ENCODE assay signal across 8 cellular contexts in genomic region chr11:33049565-33050408, GRCh38. TPM values are rescaled to one million over a fixed set of nuclear protein-coding genes. Genes with fewer than 3 reads are reported as not detected.
A peak's percentile ranks its signal among the peaks of the same experiment; 100 is the strongest.
DNase-seq lines count a peak whose midpoint lies in the region; ATAC-seq and TF ChIP-seq lines count a peak whose summit lies in the region.
"Not testable (repeated sequence)": the region's sequence is repeated elsewhere in the genome, so short reads cannot be mapped to it uniquely, and the experiment has no call there.

No MANE protein-coding gene starts in this region.

- H3K36me3 Mint-ChIP-seq in endodermal cell (ENCODE audit: low read depth), result peaks cover 64% of the 10 kb centered on the region
- peaks cover 12% of the 10 kb centered on the region for H3K36me3 Mint-ChIP-seq in memory B cell

- not testable (repeated sequence) for ATAC-seq in RWPE2 (ENCODE audit: low read depth); memory B cell (ENCODE audit: low read depth)

- H3K27ac Mint-ChIP-seq in endodermal cell (peak overlapping the region; percentile 90), memory B cell (peak overlapping the region; percentile 53)

- DNase-seq in DMS79 treated with DMSO at 0.1 percent for 48 hours (lab: John Stamatoyannopoulos, UW), result peak; percentile 47
- peak; percentile 50 to 80 (median 62) for DNase-seq in NCI-H1417 (lab: John Stamatoyannopoulos, UW)
- DNase-seq in NCI-H345 (lab: John Stamatoyannopoulos, UW), result peak; percentile 61
- not testable (repeated sequence) for DNase-seq in RWPE2 (ENCODE audit: low spot score); memory B cell (ENCODE audit: low spot score in 2 of 2)
- DNase-seq in endodermal cell, result peak; percentile 84
- DNase-seq in renal cortical epithelial cell (ENCODE audit: low read depth), result peak; percentile 80

- H3K4me3 ChIP-seq in RWPE2 (ENCODE audit: severe bottlenecking); endodermal cell (ENCODE audit: low read length): not testable (repeated sequence)

- peaks cover 37% of the 10 kb centered on the region for H3K36me3 ChIP-seq in RWPE2 (ENCODE audit: low read depth)
- peaks cover 57% of the 10 kb centered on the region for H3K36me3 ChIP-seq in endodermal cell (ENCODE audit: control insufficient read depth, insufficient read depth, low read length)

- peak overlapping the region; percentile 79 for H3K27ac ChIP-seq in 22Rv1
- H3K27ac ChIP-seq in RWPE2 (ENCODE audit: poor library complexity, severe bottlenecking), result peak overlapping the region; percentile 98
- not testable (repeated sequence) for H3K27ac ChIP-seq in endodermal cell (ENCODE audit: low read depth, low read length)

- H3K4me1 Mint-ChIP-seq in endodermal cell, result peaks cover 34% of the 10 kb centered on the region
- not testable (repeated sequence) for H3K4me1 Mint-ChIP-seq in memory B cell

- not testable (repeated sequence) for TF ChIP-seq CTCF in 22Rv1 (IDR thresholded peaks at IDR 0.05); RWPE2 (IDR thresholded peaks at IDR 0.05; ENCODE audit: poor library complexity, severe bottlenecking)
- peak; percentile 45 for TF ChIP-seq CTCF in endodermal cell (conservative IDR thresholded peaks at IDR 0.05)

- not testable (repeated sequence) for H3K9me3 ChIP-seq in RWPE2 (ENCODE audit: severe bottlenecking)
- H3K9me3 ChIP-seq in endodermal cell (ENCODE audit: control insufficient read depth, low read length), result peaks cover 31% of the 10 kb centered on the region

- not testable (repeated sequence) for H3K27me3 ChIP-seq in RWPE2 (ENCODE audit: insufficient read depth, poor library complexity, severe bottlenecking); endodermal cell (ENCODE audit: control insufficient read depth, insufficient read depth, low read length, poor library complexity, severe bottlenecking)

- not testable (repeated sequence) for H3K9ac ChIP-seq in endodermal cell (ENCODE audit: extremely low read depth, low read length, poor library complexity, severe bottlenecking)

- H3K9me3 Mint-ChIP-seq in endodermal cell, result peaks cover 22% of the 10 kb centered on the region
- not testable (repeated sequence) for H3K9me3 Mint-ChIP-seq in memory B cell

- peaks cover 28% of the 10 kb centered on the region for H3K4me1 ChIP-seq in RWPE2 (ENCODE audit: insufficient read depth, poor library complexity, severe bottlenecking)
- not testable (repeated sequence) for H3K4me1 ChIP-seq in endodermal cell (ENCODE audit: control insufficient read depth, insufficient read depth, low read length)

- peak overlapping the region; percentile 35 for H3K4me3 Mint-ChIP-seq in endodermal cell
- not testable (repeated sequence) for H3K4me3 Mint-ChIP-seq in memory B cell

- 29% methylated on average over 3 of the region's 3 CpGs; no CpG with 5 or more reads in 1 of the 2 experiments for WGBS in endodermal cell (ENCODE audit: insufficient coverage in 1 of 2, insufficient read length in 1 of 2), 2 experiments

- not testable (repeated sequence) for H3K27me3 Mint-ChIP-seq in endodermal cell (ENCODE audit: insufficient read depth); memory B cell

RNA-seq across cellular contexts. Expression of gene TCP11L1, which starts 10.4 kb away (rescaled TPM):
- 10 to 100 TPM; 54.0 to 63.7 TPM for total RNA-seq in endodermal cell
- polyA plus RNA-seq in endodermal cell (2013, experiment 1 of 2), result 18.3 TPM
- polyA plus RNA-seq in endodermal cell (2013, experiment 2 of 2), result 16.8 TPM
- total RNA-seq in renal cortical epithelial cell, result 18.4 and 33.4 TPM in 2 replicates

RNA-seq across cellular contexts. Expression of gene DEPDC7, which starts 34.1 kb away (rescaled TPM):
- total RNA-seq in endodermal cell (10 to 100 TPM in 1 of 2 donors, 1 to 10 TPM in 1; 7.7 to 11.4 TPM), renal cortical epithelial cell (3.3 and 7.0 TPM in 2 replicates)
- 6.4 TPM for polyA plus RNA-seq in endodermal cell (2013, experiment 1 of 2)
- polyA plus RNA-seq in endodermal cell (2013, experiment 2 of 2), result 6.6 TPM
